Comparison of ENCODE assay signal across 20 cellular contexts in the genomic region with DNA sequence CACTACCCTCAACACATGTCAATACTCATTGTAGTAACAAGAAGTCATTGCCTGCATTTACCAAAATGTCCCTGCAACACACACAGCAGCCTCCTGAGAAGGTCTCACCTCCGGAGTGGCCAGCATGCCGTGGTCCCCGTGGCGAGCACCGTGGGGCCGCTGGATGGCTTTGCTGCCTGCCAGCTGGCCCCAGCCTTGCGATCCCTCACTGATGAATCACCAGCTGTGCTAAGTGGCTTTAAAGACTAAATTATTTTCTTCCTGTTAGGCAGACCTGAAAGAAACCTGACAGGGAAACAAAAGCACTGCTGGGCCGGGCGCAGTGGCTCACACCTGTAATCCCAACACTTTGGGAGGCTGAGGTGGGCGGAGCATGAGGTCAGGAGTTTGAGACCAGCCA.
DNase-seq lines count a peak whose midpoint lies in the region; ATAC-seq and TF ChIP-seq lines count a peak whose summit lies in the region.
"Had no signal": no experiment of that assay in that cellular context is flagged by ENCODE, and none has a peak within 500 bp of the region (broad histone marks: within the 10 kb centered on the region; RNA-seq: fewer than 3 reads in every experiment).

No MANE protein-coding gene starts in this region.

- H3K9ac ChIP-seq in neuronal stem cell (ENCODE audit: low read depth, low read length, poor library complexity), result no peak overlapping the region
- H3K9ac ChIP-seq: BLaER1 had no signal

- H3K4me1 ChIP-seq in neuronal stem cell (ENCODE audit: control insufficient read depth in 2 of 2, insufficient read depth in 1 of 2, low read depth in 1 of 2, low read length in 2 of 2), result peaks cover 6 to 21% of the 10 kb centered on the region in 2 donors
- H3K4me1 ChIP-seq: BLaER1, testis had no signal

- no peak overlapping the region for H3K23ac ChIP-seq in neuronal stem cell (ENCODE audit: low read depth, low read length, poor library complexity)

- no peak overlapping the region for H2BK120ac ChIP-seq in neuronal stem cell (ENCODE audit: low read depth, low read length)

- H3K18ac ChIP-seq in neuronal stem cell (ENCODE audit: low read length), result no peak overlapping the region

- H4K8ac ChIP-seq in neuronal stem cell (ENCODE audit: low read depth, low read length), result no peak overlapping the region

- peaks cover 2 to 4% of the 10 kb centered on the region in 2 donors for H3K9me3 ChIP-seq in neuronal stem cell (replicated peaks in 1 of 2; ENCODE audit: control insufficient read depth in 2 of 2, insufficient read depth in 1 of 2, low read depth in 1 of 2, low read length in 2 of 2)
- H3K9me3 ChIP-seq: BLaER1, testis had no signal

- whole genome bisulfite sequencing in neuronal stem cell (ENCODE audit: extremely low coverage in 2 of 2, insufficient read length in 2 of 2, insufficient replicate concordance in 1 of 2), 2 donors, result no CpG with 5 or more reads among the region's 10 CpGs

- H3K14ac ChIP-seq in neuronal stem cell (ENCODE audit: low read length), result no peak overlapping the region

- H4K91ac ChIP-seq in neuronal stem cell (ENCODE audit: low read depth, low read length, poor library complexity), result no peak overlapping the region

- no peak overlapping the region for H2AFZ ChIP-seq in neuronal stem cell (ENCODE audit: low read length)

- H2BK5ac ChIP-seq in neuronal stem cell (ENCODE audit: low read length), result no peak overlapping the region

- H2BK12ac ChIP-seq in neuronal stem cell (ENCODE audit: low read length), result no peak overlapping the region

- ATAC-seq in GM21737 (IDR thresholded peaks at IDR 0.05; ENCODE audit: unreplicated experiment), result no peak
- ATAC-seq: left colon, Panc1 had no signal

- H2BK15ac ChIP-seq in neuronal stem cell (ENCODE audit: low read length), result no peak overlapping the region

- no peak for TF ChIP-seq CTCF in choroid plexus epithelial cell (conservative IDR thresholded peaks at IDR 0.05; ENCODE audit: low read depth, low read length)
- TF ChIP-seq CTCF in coronary artery (IDR thresholded peaks at IDR 0.05), result no peak

- H3K4ac ChIP-seq in neuronal stem cell (ENCODE audit: low read length), result no peak overlapping the region

- no peak overlapping the region for H2AK5ac ChIP-seq in neuronal stem cell (ENCODE audit: low read depth, low read length)

- H3K36me3 ChIP-seq in neuronal stem cell (replicated peaks in 1 of 2; ENCODE audit: control insufficient read depth in 2 of 2, insufficient read depth in 2 of 2, low read length in 2 of 2), result no peaks in the 10 kb centered on the region
- H3K36me3 ChIP-seq: BLaER1 had no signal

- no peaks in the 10 kb centered on the region for H3K27me3 ChIP-seq in neuronal stem cell (ENCODE audit: control insufficient read depth in 3 of 3, insufficient read depth in 3 of 3, low read depth in 1 of 3, low read length in 3 of 3)
- H3K27me3 ChIP-seq: BLaER1, testis had no signal

- DNase-seq in ELR (ENCODE audit: low read depth), result peak; percentile 52
- peak; percentile 67 for DNase-seq in NCI-H1417 treated with DMSO at 0.1 percent for 48 hours (lab: John Stamatoyannopoulos, UW)
- DNase-seq in choroid plexus epithelial cell (ENCODE audit: low read depth), result peak; percentile 41
- no peak for DNase-seq in neuronal stem cell (ENCODE audit: low spot score)
- no peak for DNase-seq in NCI-H1105 (lab: John Stamatoyannopoulos, UW)
- no peak for DNase-seq in coronary artery (ENCODE audit: low spot score)
- DNase-seq in NCI-H82 treated with DMSO at 0.1 percent for 48 hours (lab: John Stamatoyannopoulos, UW; ENCODE audit: unreplicated experiment), result no peak
- DNase-seq: activated CD4-positive, CD25-positive, alpha-beta regulatory T cell; activated gamma-delta T cell treated with Interleukin-2 at 50 U/mL for 16 hours; DND-41; glutamatergic neuron; left colon; naive B cell; NCI-H1105 treated with DMSO at 0.1 percent for 48 hours; NCI-H510A; stimulated activated CD4-positive, alpha-beta T cell treated with anti-CD3 and anti-CD28 coated beads, Interleukin-2, amount 100 ng/mL, for 24 hours; testis had no signal

- H3K4me3 ChIP-seq in choroid plexus epithelial cell (ENCODE audit: low read depth, low read length) (no peak overlapping the region), neuronal stem cell (ENCODE audit: low read length in 2 of 2) (no peak overlapping the region), coronary artery (no peak overlapping the region)
- H3K4me3 ChIP-seq: BLaER1, testis had no signal

- H3K4me2 ChIP-seq in neuronal stem cell (ENCODE audit: insufficient read depth, low read length, poor library complexity, severe bottlenecking), result no peak overlapping the region
- H3K4me2 ChIP-seq: BLaER1 had no signal

- H3K27ac ChIP-seq in neuronal stem cell (replicated peaks; ENCODE audit: low read length) (peak overlapping the region; percentile 5), coronary artery (no peak overlapping the region)
- H3K27ac ChIP-seq: BLaER1, testis had no signal

- H3K79me1 ChIP-seq in neuronal stem cell (ENCODE audit: low read depth, low read length), result no peaks in the 10 kb centered on the region

Comparison
In these comparisons a context has a peak if more than half of its experiments do, and no peak if none do; other contexts are left out.
1. DNase-seq: peak in ELR (single experiment), NCI-H1417 treated with DMSO at 0.1 percent for 48 hours (single experiment) and choroid plexus epithelial cell (single experiment); none in neuronal stem cell (single experiment), NCI-H1105 (single experiment), coronary artery (single experiment) and NCI-H82 treated with DMSO at 0.1 percent for 48 hours (single experiment).